1 cellular context compared by ENCODE assay signal in the genomic region with DNA sequence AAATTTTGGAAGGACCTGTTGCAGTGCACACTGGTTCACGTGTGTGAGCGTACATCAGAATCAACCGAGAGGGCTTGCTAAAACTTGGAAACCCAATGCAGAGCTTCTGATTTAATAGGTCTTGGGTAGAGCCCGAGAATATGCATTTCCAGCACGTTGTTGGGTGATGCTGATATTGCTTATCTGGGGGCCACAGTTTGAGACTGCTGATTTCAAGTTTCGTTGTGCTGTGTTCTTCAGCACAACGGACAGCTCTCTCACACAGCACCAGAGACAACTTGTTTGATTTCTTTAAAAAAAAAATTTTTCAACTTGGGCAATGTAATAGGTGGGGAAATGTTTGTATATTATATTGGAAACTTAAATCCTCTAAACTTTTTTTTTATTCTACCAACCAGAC.
TF ChIP-seq lines count a peak whose summit lies in the region.

No MANE protein-coding gene starts in this region.

TF ChIP-seq in GM23338, 12 proteins besides CTCF, POLR2A, EP300 and RAD21 (continued from another document):
- TF ChIP-seq, protein P1, sequence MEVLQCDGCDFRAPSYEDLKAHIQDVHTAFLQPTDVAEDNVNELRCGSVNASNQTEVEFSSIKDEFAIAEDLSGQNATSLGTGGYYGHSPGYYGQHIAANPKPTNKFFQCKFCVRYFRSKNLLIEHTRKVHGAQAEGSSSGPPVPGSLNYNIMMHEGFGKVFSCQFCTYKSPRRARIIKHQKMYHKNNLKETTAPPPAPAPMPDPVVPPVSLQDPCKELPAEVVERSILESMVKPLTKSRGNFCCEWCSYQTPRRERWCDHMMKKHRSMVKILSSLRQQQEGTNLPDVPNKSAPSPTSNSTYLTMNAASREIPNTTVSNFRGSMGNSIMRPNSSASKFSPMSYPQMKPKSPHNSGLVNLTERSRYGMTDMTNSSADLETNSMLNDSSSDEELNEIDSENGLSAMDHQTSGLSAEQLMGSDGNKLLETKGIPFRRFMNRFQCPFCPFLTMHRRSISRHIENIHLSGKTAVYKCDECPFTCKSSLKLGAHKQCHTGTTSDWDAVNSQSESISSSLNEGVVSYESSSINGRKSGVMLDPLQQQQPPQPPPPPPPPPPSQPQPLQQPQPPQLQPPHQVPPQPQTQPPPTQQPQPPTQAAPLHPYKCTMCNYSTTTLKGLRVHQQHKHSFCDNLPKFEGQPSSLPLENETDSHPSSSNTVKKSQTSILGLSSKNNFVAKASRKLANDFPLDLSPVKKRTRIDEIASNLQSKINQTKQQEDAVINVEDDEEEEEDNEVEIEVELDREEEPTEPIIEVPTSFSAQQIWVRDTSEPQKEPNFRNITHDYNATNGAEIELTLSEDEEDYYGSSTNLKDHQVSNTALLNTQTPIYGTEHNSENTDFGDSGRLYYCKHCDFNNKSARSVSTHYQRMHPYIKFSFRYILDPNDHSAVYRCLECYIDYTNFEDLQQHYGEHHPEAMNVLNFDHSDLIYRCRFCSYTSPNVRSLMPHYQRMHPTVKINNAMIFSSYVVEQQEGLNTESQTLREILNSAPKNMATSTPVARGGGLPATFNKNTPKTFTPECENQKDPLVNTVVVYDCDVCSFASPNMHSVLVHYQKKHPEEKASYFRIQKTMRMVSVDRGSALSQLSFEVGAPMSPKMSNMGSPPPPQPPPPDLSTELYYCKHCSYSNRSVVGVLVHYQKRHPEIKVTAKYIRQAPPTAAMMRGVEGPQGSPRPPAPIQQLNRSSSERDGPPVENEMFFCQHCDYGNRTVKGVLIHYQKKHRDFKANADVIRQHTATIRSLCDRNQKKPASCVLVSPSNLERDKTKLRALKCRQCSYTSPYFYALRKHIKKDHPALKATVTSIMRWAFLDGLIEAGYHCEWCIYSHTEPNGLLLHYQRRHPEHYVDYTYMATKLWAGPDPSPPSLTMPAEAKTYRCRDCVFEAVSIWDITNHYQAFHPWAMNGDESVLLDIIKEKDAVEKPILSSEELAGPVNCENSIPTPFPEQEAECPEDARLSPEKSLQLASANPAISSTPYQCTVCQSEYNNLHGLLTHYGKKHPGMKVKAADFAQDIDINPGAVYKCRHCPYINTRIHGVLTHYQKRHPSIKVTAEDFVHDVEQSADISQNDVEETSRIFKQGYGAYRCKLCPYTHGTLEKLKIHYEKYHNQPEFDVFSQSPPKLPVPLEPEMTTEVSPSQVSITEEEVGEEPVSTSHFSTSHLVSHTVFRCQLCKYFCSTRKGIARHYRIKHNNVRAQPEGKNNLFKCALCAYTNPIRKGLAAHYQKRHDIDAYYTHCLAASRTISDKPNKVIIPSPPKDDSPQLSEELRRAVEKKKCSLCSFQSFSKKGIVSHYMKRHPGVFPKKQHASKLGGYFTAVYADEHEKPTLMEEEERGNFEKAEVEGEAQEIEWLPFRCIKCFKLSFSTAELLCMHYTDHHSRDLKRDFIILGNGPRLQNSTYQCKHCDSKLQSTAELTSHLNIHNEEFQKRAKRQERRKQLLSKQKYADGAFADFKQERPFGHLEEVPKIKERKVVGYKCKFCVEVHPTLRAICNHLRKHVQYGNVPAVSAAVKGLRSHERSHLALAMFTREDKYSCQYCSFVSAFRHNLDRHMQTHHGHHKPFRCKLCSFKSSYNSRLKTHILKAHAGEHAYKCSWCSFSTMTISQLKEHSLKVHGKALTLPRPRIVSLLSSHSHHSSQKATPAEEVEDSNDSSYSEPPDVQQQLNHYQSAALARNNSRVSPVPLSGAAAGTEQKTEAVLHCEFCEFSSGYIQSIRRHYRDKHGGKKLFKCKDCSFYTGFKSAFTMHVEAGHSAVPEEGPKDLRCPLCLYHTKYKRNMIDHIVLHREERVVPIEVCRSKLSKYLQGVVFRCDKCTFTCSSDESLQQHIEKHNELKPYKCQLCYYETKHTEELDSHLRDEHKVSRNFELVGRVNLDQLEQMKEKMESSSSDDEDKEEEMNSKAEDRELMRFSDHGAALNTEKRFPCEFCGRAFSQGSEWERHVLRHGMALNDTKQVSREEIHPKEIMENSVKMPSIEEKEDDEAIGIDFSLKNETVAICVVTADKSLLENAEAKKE (CRISPR knock-in tag; IDR thresholded peaks at IDR 0.05), result no peak
- TF ChIP-seq CREB1 (CRISPR knock-in tag; IDR thresholded peaks at IDR 0.05; ENCODE audit: low read depth) (no peak), EZH2phosphoT487 (IDR thresholded peaks at IDR 0.05; ENCODE audit: unreplicated experiment) (no peak), EZH2 (IDR thresholded peaks at IDR 0.05; ENCODE audit: low read depth, unreplicated experiment) (no peak), ZNF331 (CRISPR knock-in tag; IDR thresholded peaks at IDR 0.05; ENCODE audit: low read depth) (no peak), ZNF114 (CRISPR knock-in tag; IDR thresholded peaks at IDR 0.05) (no peak)
- TF ChIP-seq, protein P2, sequence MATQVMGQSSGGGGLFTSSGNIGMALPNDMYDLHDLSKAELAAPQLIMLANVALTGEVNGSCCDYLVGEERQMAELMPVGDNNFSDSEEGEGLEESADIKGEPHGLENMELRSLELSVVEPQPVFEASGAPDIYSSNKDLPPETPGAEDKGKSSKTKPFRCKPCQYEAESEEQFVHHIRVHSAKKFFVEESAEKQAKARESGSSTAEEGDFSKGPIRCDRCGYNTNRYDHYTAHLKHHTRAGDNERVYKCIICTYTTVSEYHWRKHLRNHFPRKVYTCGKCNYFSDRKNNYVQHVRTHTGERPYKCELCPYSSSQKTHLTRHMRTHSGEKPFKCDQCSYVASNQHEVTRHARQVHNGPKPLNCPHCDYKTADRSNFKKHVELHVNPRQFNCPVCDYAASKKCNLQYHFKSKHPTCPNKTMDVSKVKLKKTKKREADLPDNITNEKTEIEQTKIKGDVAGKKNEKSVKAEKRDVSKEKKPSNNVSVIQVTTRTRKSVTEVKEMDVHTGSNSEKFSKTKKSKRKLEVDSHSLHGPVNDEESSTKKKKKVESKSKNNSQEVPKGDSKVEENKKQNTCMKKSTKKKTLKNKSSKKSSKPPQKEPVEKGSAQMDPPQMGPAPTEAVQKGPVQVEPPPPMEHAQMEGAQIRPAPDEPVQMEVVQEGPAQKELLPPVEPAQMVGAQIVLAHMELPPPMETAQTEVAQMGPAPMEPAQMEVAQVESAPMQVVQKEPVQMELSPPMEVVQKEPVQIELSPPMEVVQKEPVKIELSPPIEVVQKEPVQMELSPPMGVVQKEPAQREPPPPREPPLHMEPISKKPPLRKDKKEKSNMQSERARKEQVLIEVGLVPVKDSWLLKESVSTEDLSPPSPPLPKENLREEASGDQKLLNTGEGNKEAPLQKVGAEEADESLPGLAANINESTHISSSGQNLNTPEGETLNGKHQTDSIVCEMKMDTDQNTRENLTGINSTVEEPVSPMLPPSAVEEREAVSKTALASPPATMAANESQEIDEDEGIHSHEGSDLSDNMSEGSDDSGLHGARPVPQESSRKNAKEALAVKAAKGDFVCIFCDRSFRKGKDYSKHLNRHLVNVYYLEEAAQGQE (IDR thresholded peaks at IDR 0.05; ENCODE audit: unreplicated experiment), result peak; percentile 77
TF ChIP-seq in GM23338: peak in this region for 1.
